ENCODE assay signal across 14 cellular contexts in the genomic region with DNA sequence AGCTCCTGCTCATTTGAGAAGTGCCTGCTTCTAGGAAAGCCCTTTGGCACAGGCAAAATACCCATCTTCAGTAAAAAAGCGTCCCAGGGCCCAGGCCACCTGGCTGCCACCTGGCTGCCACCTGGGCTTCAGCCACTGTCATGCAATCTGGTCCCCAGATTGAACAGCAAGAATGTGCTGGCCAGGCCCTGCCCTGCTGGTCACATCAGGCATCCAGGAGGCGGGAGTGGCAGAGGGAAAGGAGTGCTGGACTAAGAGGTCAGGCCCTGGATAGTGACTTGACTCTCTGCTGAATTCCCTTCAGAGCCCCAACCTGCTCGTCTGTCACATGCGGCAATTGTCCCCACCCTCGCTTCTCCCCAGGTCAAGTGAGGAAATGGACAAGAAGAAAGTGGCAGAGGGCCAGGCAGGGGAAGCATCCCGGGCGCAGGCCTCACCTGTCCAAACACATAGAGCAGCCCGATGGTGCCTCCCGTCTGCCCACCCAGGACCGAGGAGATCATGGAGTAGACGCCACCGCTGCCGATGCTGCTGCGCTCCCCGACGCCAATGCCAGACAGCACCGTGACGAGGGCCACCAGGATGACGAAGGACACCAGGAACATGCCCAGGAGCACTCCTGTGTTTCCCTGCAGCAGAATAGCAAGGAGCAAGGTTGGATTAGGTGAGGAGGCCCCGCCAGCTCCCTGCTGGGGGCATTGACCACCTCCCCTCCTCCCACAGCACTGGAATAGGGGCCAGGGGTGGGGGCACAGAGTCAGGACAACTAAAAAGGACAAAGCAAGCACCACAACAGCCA. TPM values are rescaled to one million over a fixed set of nuclear protein-coding genes. Genes with fewer than 3 reads are reported as not detected.
DNase-seq lines count a peak whose midpoint lies in the region; ATAC-seq, FAIRE-seq and TF ChIP-seq lines count a peak whose summit lies in the region.
"Had no signal": no experiment of that assay in that cellular context is flagged by ENCODE, and none has a peak within 500 bp of the region (broad histone marks: within the 10 kb centered on the region; RNA-seq: fewer than 3 reads in every experiment).

No MANE protein-coding gene starts in this region.

- no peak for TF ChIP-seq CTCF in GM12878 (IDR thresholded peaks at IDR 0.05 in 2 of 3, conservative IDR thresholded peaks at IDR 0.05 in 1 of 3; ENCODE audit: control insufficient read depth in 2 of 3, extremely low read depth in 1 of 3, insufficient read depth in 1 of 3, low read depth in 3 of 3, low read length in 3 of 3)
- no peak for TF ChIP-seq CTCF in neural progenitor cell (IDR thresholded peaks at IDR 0.05)

- no peak for FAIRE-seq in GM12878 (lab: Jason Lieb, UNC)
- FAIRE-seq: frontal cortex had no signal

- H3K27ac Mint-ChIP-seq in neural progenitor cell = peak overlapping the region; percentile 60
- H3K27ac Mint-ChIP-seq: immature natural killer cell had no signal

- no peaks in the 10 kb centered on the region for H3K79me2 ChIP-seq in GM12878 (ENCODE audit: control insufficient read depth, insufficient read depth, low read length)
- H3K79me2 ChIP-seq in neural progenitor cell (ENCODE audit: low read depth) = no peaks in the 10 kb centered on the region

- H4K20me1 ChIP-seq in GM12878 (ENCODE audit: control insufficient read depth, insufficient read depth) = no peaks in the 10 kb centered on the region
- H4K20me1 ChIP-seq in neural progenitor cell (ENCODE audit: low read depth) = no peaks in the 10 kb centered on the region

- H3K9me3 ChIP-seq in GM12878 (replicated peaks; ENCODE audit: control insufficient read depth, insufficient read depth, low read length) (no peaks in the 10 kb centered on the region; the same call in 2 of the 3 replicates), neural progenitor cell (ENCODE audit: low read depth) (no peaks in the 10 kb centered on the region)

- BruUV-seq in GM12878 (replicated peaks; lab: Mats Ljungman, UMichigan) = no TSS peak

- peaks cover 5% of the 10 kb centered on the region for H3K27me3 Mint-ChIP-seq in neural progenitor cell (ENCODE audit: insufficient read depth, low read depth)

- H3K27ac ChIP-seq in GM12878 (ENCODE audit: control insufficient read depth, insufficient read depth) (peak overlapping the region; percentile 39), neural progenitor cell (peak overlapping the region; percentile 63)

- SMC1A ChIA-PET in GM12878 (lab: Charles Lee; ENCODE audit: uncharacterized antibody, unreplicated experiment) = interaction anchor here (0.9 to 1.4 kb wide), 5 partner anchors 9 to 39 kb away, joined by 3 to 5 read pairs (median 3); no protein-coding TSS in a partner anchor

- ATAC-seq in HG02642 (IDR thresholded peaks at IDR 0.05; ENCODE audit: poor library complexity, unreplicated experiment) = peak; percentile 10
- ATAC-seq in GM12878 = peak; percentile 17
- no peak for ATAC-seq in HG03442 (IDR thresholded peaks at IDR 0.05; ENCODE audit: unreplicated experiment)

- H3K27me3 ChIP-seq in GM12878 (replicated peaks in 1 of 2; ENCODE audit: control insufficient read depth in 2 of 2, insufficient read depth in 2 of 2, low read length in 1 of 2) = no peaks in the 10 kb centered on the region
- H3K27me3 ChIP-seq in neural progenitor cell = no peaks in the 10 kb centered on the region

- H3K4me3 Mint-ChIP-seq in neural progenitor cell = peak overlapping the region; percentile 68
- H3K4me3 Mint-ChIP-seq: immature natural killer cell had no signal

- H3K4me3 ChIP-seq in GM12878 (no peak overlapping the region), neural progenitor cell (no peak overlapping the region)

- WGBS in GM12878 (ENCODE audit: insufficient coverage, insufficient replicate concordance, low lambda C conversion rate, missing lambda C conversion rate) = 94% methylated on average over 20 of the region's 20 CpGs

- DNase-seq in ELF-1 (ENCODE audit: low read depth, low spot score) (peak; percentile 28), GM12878 (ENCODE audit: low read depth, low spot score) (no peak), neural progenitor cell (ENCODE audit: low spot score) (peak; percentile 43), DMS79 treated with DMSO at 0.1 percent for 48 hours (lab: John Stamatoyannopoulos, UW) (no peak), NCI-H1436 (lab: John Stamatoyannopoulos, UW) (no peak), NCI-H526 treated with DMSO at 0.1 percent for 48 hours (lab: John Stamatoyannopoulos, UW) (no peak)
- DNase-seq: activated effector memory CD4-positive, alpha-beta T cell treated with anti-CD3 and anti-CD28 coated beads, Interleukin-2, amount 50 U/mL, for 16 hours; AML-193; DMS153; immature natural killer cell; NCI-H187 had no signal

- TF ChIP-seq EP300 in GM12878 (IDR thresholded peaks at IDR 0.05; ENCODE audit: borderline replicate concordance in 1 of 2, control insufficient read depth in 1 of 2, low read depth in 2 of 2, low read length in 2 of 2) = no peak

- CTCF ChIA-PET in GM12878 (lab: Yijun Ruan, JAX) = interaction anchor here (0.6 kb wide), 2 partner anchors 186 to 492 kb away, joined by 3 to 4 read pairs; no protein-coding TSS in a partner anchor

- no peaks in the 10 kb centered on the region for H3K9me3 Mint-ChIP-seq in neural progenitor cell
- H3K9me3 Mint-ChIP-seq: immature natural killer cell had no signal

- H3K4me2 ChIP-seq in GM12878 (ENCODE audit: control insufficient read depth, insufficient read depth) = peak overlapping the region; percentile 65; the same call in 1 of the 2 replicates
- H3K4me2 ChIP-seq in neural progenitor cell = no peak overlapping the region

- H2AFZ ChIP-seq in GM12878 (ENCODE audit: control insufficient read depth, low read depth, low read length) = peak overlapping the region; percentile 1; the same call in 1 of the 2 replicates
- H2AFZ ChIP-seq in neural progenitor cell (replicated peaks) = peak overlapping the region; percentile 93

- POLR2A ChIA-PET in GM12878 (lab: Charles Lee) = interaction anchor here (1.9 kb wide), 2 partner anchors 7 to 11 kb away, joined by 5 to 6 read pairs; no protein-coding TSS in a partner anchor

- H3K4me1 ChIP-seq in GM12878 (ENCODE audit: control insufficient read depth, insufficient read depth, low read length) = peaks cover 29% of the 10 kb centered on the region
- H3K4me1 ChIP-seq in neural progenitor cell = peaks cover 22% of the 10 kb centered on the region

- TF ChIP-seq POLR2A in GM12878 (IDR thresholded peaks at IDR 0.05; ENCODE audit: low read depth, low read length) = no peak

- RAD21 ChIA-PET in GM12878 (lab: Charles Lee; ENCODE audit: unreplicated experiment) = interaction anchor here (1.3 to 1.7 kb wide), 2 partner anchors 8 to 252 kb away, joined by 3 read pairs; a partner anchor contains a TSS

- TF ChIP-seq RAD21 in GM12878 (IDR thresholded peaks at IDR 0.05; ENCODE audit: insufficient read depth, low read depth, low read length) = no peak

- no peaks in the 10 kb centered on the region for H3K36me3 ChIP-seq in GM12878 (ENCODE audit: control insufficient read depth in 2 of 2, insufficient read depth in 2 of 2, low read length in 1 of 2)
- H3K36me3 ChIP-seq in neural progenitor cell = no peaks in the 10 kb centered on the region

- H3K36me3 Mint-ChIP-seq in neural progenitor cell = no peaks in the 10 kb centered on the region
- H3K36me3 Mint-ChIP-seq: immature natural killer cell had no signal

- H3K4me1 Mint-ChIP-seq in neural progenitor cell = peaks cover 25% of the 10 kb centered on the region
- H3K4me1 Mint-ChIP-seq: immature natural killer cell had no signal

- intact Hi-C loops in GM12878 (cut with micrococcal nuclease; ENCODE audit: unreplicated experiment) = no loop called here

- in situ Hi-C loops in GM12878 (cut with MboI) = no loop called here

- peaks cover 29% of the 10 kb centered on the region for H3F3A ChIP-seq in neural progenitor cell (ENCODE audit: low read depth)

- H3K9ac ChIP-seq in GM12878 (ENCODE audit: control insufficient read depth, insufficient read depth, low read length) = peak overlapping the region; percentile 39; the same call in 1 of the 2 replicates
- no peak overlapping the region for H3K9ac ChIP-seq in neural progenitor cell

TF ChIP-seq in GM12878, 131 proteins besides CTCF, POLR2A, EP300 and RAD21:
- peak; percentile 62; the same call in 1 of the 2 replicates for TF ChIP-seq TCF3 (IDR thresholded peaks at IDR 0.05; ENCODE audit: borderline replicate concordance, insufficient read depth, low read depth, low read length)
- TF ChIP-seq, protein P1, sequence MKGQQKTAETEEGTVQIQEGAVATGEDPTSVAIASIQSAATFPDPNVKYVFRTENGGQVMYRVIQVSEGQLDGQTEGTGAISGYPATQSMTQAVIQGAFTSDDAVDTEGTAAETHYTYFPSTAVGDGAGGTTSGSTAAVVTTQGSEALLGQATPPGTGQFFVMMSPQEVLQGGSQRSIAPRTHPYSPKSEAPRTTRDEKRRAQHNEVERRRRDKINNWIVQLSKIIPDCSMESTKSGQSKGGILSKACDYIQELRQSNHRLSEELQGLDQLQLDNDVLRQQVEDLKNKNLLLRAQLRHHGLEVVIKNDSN (IDR thresholded peaks at IDR 0.05; ENCODE audit: borderline replicate concordance, extremely low read length, insufficient read depth, low read depth, low read length) = no peak

RNA-seq across cellular contexts. Expression of a gene that starts 25.5 kb away (rescaled TPM):
- total RNA-seq in GM12878 (2013; cell fraction: nucleolus; rRNA removed) = 14.9 and 17.1 TPM in 2 replicates
- total RNA-seq in GM12878 (2014; rRNA removed) (61.1 and 71.6 TPM in 2 replicates), GM12878 (2014; rRNA removed; fragmentation: Illumina TruSeq; extraction: Trizol) (51.1 and 54.0 TPM in 2 replicates), GM12878 (2021) (58.3 and 61.4 TPM in 2 replicates), neural progenitor cell (ENCODE audit: low replicate concordance) (2.2 and 4.6 TPM in 2 replicates)
- 50.0 TPM for polyA plus RNA-seq in GM12878 (2011; ENCODE audit: low read depth)
- polyA plus RNA-seq in GM12878 (2011; rRNA removed) (0.97 and 2.5 TPM in 2 replicates), GM12878 (2014; fragmentation: Illumina TruSeq; extraction: Trizol) (59.1 and 62.6 TPM in 2 replicates), GM12878 (2014; fragmentation: Nextera tagmentation; extraction: Ambion mirVana) (10 to 100 TPM; 39.8 to 46.1 TPM), GM12878 (2014; rRNA removed) (65.8 and 70.5 TPM in 2 replicates), GM12878 (2016; fragmentation: Nextera tagmentation; extraction: Ambion mirVana) (10 to 100 TPM; 40.4 to 44.2 TPM)
- 2.2 and 2.6 TPM in 2 replicates for polyA plus RNA-seq in GM12878 (2011; cell fraction: cytosol; rRNA removed)
- polyA plus RNA-seq in GM12878 (2011; cell fraction: nucleus; rRNA removed) = 2.5 and 2.6 TPM in 2 replicates
- 58.3 and 69.9 TPM in 2 replicates for polyA plus RNA-seq in GM12878 (2012)
- polyA minus RNA-seq in GM12878 (2011; rRNA and poly(A)+ RNA removed) = 2.0 and 2.6 TPM in 2 replicates
- polyA minus RNA-seq in GM12878 (2011; cell fraction: cytosol; rRNA and poly(A)+ RNA removed) = 1.5 and 1.6 TPM in 2 replicates
- polyA minus RNA-seq in GM12878 (2011; cell fraction: nucleus; rRNA and poly(A)+ RNA removed) = 2.2 and 5.4 TPM in 2 replicates

Comparison
In these comparisons a context has a peak if more than half of its experiments do, and no peak if none do; other contexts are left out.
1. DNase-seq: peak in ELF-1 (single experiment) and neural progenitor cell (single experiment); none in GM12878 (single experiment), DMS79 treated with DMSO at 0.1 percent for 48 hours (single experiment), NCI-H1436 (single experiment) and NCI-H526 treated with DMSO at 0.1 percent for 48 hours (single experiment).